In the genomic region with DNA sequence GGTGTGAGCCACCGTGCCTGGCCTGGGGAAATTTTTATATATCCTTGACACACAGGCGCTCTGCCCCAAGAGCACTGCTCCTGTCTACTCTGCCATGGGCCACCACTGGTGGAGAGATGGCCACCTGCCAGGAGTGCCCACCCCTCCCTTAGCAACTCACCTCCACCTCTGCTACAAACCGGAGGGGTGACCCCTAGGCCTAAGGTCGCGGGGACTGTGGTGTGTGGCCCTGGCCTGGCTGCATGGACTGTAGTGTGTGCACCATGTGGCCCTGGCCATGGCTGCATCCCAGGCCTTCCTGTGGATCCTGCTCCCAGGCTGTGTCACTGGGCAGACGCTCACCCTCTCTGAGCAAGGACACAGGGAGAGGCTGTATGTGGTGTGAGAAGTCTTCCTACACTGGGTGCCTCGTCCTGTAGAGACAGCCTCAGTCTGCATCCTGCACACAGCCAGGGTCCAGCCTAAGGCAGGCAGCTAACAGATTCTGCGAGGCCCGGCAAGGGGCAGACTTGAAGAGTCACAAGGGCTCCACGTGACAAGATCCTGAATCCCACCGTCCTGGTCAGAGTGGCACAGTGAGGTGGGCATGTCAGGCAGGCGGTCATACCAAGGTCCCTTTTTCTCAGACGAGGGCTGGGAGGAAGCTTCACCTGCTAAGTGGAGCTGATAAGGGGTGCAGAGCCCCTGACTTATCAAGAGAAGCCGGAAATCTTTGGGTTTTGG, we compare ENCODE assay signal across 11 cellular contexts. TPM values are rescaled to one million over a fixed set of nuclear protein-coding genes. Genes with fewer than 3 reads are reported as not detected.
DNase-seq lines count a peak whose midpoint lies in the region; ATAC-seq and TF ChIP-seq lines count a peak whose summit lies in the region.
"Had no signal": no experiment of that assay in that cellular context is flagged by ENCODE, and none has a peak within 500 bp of the region (broad histone marks: within the 10 kb centered on the region; RNA-seq: fewer than 3 reads in every experiment).

No MANE protein-coding gene starts in this region.

- H3K27ac Mint-ChIP-seq in CD8-positive, alpha-beta memory T cell, result peak overlapping the region; percentile 50 to 95 (median 82)
- no peak overlapping the region for H3K27ac Mint-ChIP-seq in endothelial cell (ENCODE audit: unreplicated experiment)
- H3K27ac Mint-ChIP-seq: activated naive CD8-positive, alpha-beta T cell had no signal

- intact Hi-C loops in testis (cut with DNase I; ENCODE audit: low total_unique reads), result no loop called here

- H3K27me3 ChIP-seq in CD8-positive, alpha-beta memory T cell (ENCODE audit: insufficient read depth, low read length, poor library complexity, severe bottlenecking), result no peaks in the 10 kb centered on the region
- H3K27me3 ChIP-seq in osteoblast (ENCODE audit: insufficient read depth, low read length) (no peaks in the 10 kb centered on the region), WERI-Rb-1 (ENCODE audit: insufficient read depth, low read depth, severe bottlenecking) (no peaks in the 10 kb centered on the region), testis (no peaks in the 10 kb centered on the region)

- no peaks in the 10 kb centered on the region for H3K27me3 Mint-ChIP-seq in CD8-positive, alpha-beta memory T cell
- H3K27me3 Mint-ChIP-seq in endothelial cell (ENCODE audit: unreplicated experiment), result peaks cover 8% of the 10 kb centered on the region
- H3K27me3 Mint-ChIP-seq: activated naive CD8-positive, alpha-beta T cell; CD4-positive, CD25-positive, alpha-beta regulatory T cell had no signal

- peaks cover 0 to 45% (median 0%) of the 10 kb centered on the region in 3 donors for H3K36me3 Mint-ChIP-seq in CD8-positive, alpha-beta memory T cell
- peaks cover 8% of the 10 kb centered on the region for H3K36me3 Mint-ChIP-seq in endothelial cell (ENCODE audit: low read depth, unreplicated experiment)
- H3K36me3 Mint-ChIP-seq: activated naive CD8-positive, alpha-beta T cell had no signal

- peaks cover 17% of the 10 kb centered on the region for H3K79me2 ChIP-seq in osteoblast (ENCODE audit: insufficient read depth, low read length)

- 89 to 93% methylated on average over 3 to 14 of the region's 14 CpGs for WGBS in testis, 2 donors

- ATAC-seq in HG02885 (IDR thresholded peaks at IDR 0.05; ENCODE audit: poor library complexity, unreplicated experiment), result no peak

- no peak overlapping the region for H3K4me3 ChIP-seq in CD8-positive, alpha-beta memory T cell (ENCODE audit: low read length)
- H3K4me3 ChIP-seq in osteoblast (ENCODE audit: insufficient read depth, low read length) (no peak overlapping the region), WERI-Rb-1 (ENCODE audit: low read depth, low read length) (no peak overlapping the region), testis (no peak overlapping the region)

- no peaks in the 10 kb centered on the region for H3K9me3 Mint-ChIP-seq in CD8-positive, alpha-beta memory T cell
- no peaks in the 10 kb centered on the region for H3K9me3 Mint-ChIP-seq in endothelial cell (ENCODE audit: unreplicated experiment)
- H3K9me3 Mint-ChIP-seq: CD4-positive, CD25-positive, alpha-beta regulatory T cell had no signal

- H2AFZ ChIP-seq in osteoblast (ENCODE audit: low read length), result no peak overlapping the region

- peak in 1 of 5 donors; percentile 40 for DNase-seq in CD8-positive, alpha-beta memory T cell
- no peak for DNase-seq in RWPE1 (ENCODE audit: low spot score)
- peak; percentile 2 for DNase-seq in endothelial cell (ENCODE audit: low spot score)
- peak; percentile 51 for DNase-seq in osteoblast (ENCODE audit: insufficient read length, low spot score, missing footprints)
- no peak for DNase-seq in stimulated activated CD8-positive, alpha-beta memory T cell treated with anti-CD3 and anti-CD28 coated beads, Interleukin-4, amount 100 ng/mL, for 48 hours
- no peak for DNase-seq in WERI-Rb-1
- no peak for DNase-seq in testis
- DNase-seq: CD4-positive, CD25-positive, alpha-beta regulatory T cell; NCI-H2171 treated with DMSO at 0.1 percent for 48 hours had no signal

- peaks cover 12% of the 10 kb centered on the region for H4K20me1 ChIP-seq in osteoblast (ENCODE audit: insufficient read depth, low read length)

- no peak overlapping the region for H3K27ac ChIP-seq in CD8-positive, alpha-beta memory T cell (ENCODE audit: low read depth, low read length)
- peak overlapping the region; percentile 94 for H3K27ac ChIP-seq in RWPE1
- no peak overlapping the region for H3K27ac ChIP-seq in osteoblast (ENCODE audit: low read depth, low read length)
- no peak overlapping the region for H3K27ac ChIP-seq in WERI-Rb-1
- H3K27ac ChIP-seq in testis, result no peak overlapping the region

- no peak overlapping the region for H3K4me2 ChIP-seq in osteoblast (ENCODE audit: insufficient read depth, low read length)

- peaks cover 50 to 72% (median 52%) of the 10 kb centered on the region in 3 donors for H3K4me1 Mint-ChIP-seq in CD8-positive, alpha-beta memory T cell
- H3K4me1 Mint-ChIP-seq in endothelial cell (ENCODE audit: unreplicated experiment), result peaks cover 21% of the 10 kb centered on the region

- H3K4me3 Mint-ChIP-seq in CD8-positive, alpha-beta memory T cell, result peak overlapping the region in 3 of 7 donors; percentile 23 to 58 (median 52)
- H3K4me3 Mint-ChIP-seq in endothelial cell (ENCODE audit: unreplicated experiment), result no peak overlapping the region
- H3K4me3 Mint-ChIP-seq: activated naive CD8-positive, alpha-beta T cell; CD4-positive, CD25-positive, alpha-beta regulatory T cell had no signal

- CTCF ChIA-PET in CD8-positive, alpha-beta memory T cell (lab: Charles Lee), result interaction anchor here (4.7 kb wide), 1 partner anchor 14 kb away, joined by 24 read pairs; no protein-coding TSS in a partner anchor
- CTCF ChIA-PET in RWPE1 (lab: Yijun Ruan, JAX), result interaction anchor here (0.6 to 1.5 kb wide), 2 partner anchors 15 to 88 kb away, joined by 3 to 4 read pairs; no protein-coding TSS in a partner anchor

- no peak for TF ChIP-seq POLR2A in testis (IDR thresholded peaks at IDR 0.05)

- no peaks in the 10 kb centered on the region for H3K36me3 ChIP-seq in CD8-positive, alpha-beta memory T cell (ENCODE audit: insufficient read depth, low read length)
- peaks cover 2% of the 10 kb centered on the region for H3K36me3 ChIP-seq in osteoblast (ENCODE audit: insufficient read depth, low read length)
- peaks cover 3% of the 10 kb centered on the region; the same call in 1 of the 2 replicates for H3K36me3 ChIP-seq in WERI-Rb-1
- no peaks in the 10 kb centered on the region for H3K36me3 ChIP-seq in testis (ENCODE audit: low read depth, missing control alignments)

- TF ChIP-seq CTCF in RWPE1 (conservative IDR thresholded peaks at IDR 0.05; ENCODE audit: low read depth) (no peak), endothelial cell (IDR thresholded peaks at IDR 0.05; ENCODE audit: unreplicated experiment) (no peak), osteoblast (IDR thresholded peaks at IDR 0.05; ENCODE audit: extremely low read depth, low read depth, low read length) (no peak), WERI-Rb-1 (IDR thresholded peaks at IDR 0.05; ENCODE audit: low read depth, low read length) (no peak), testis (IDR thresholded peaks at IDR 0.05) (no peak)

- H3K4me1 ChIP-seq in CD8-positive, alpha-beta memory T cell (ENCODE audit: insufficient read depth, low read length), result peaks cover 55% of the 10 kb centered on the region
- H3K4me1 ChIP-seq in osteoblast (ENCODE audit: insufficient read depth, low read length), result peaks cover 13% of the 10 kb centered on the region
- H3K4me1 ChIP-seq in testis, result peaks cover 42% of the 10 kb centered on the region

- POLR2A ChIA-PET in CD8-positive, alpha-beta memory T cell (lab: Charles Lee), result no interaction called here
- POLR2A ChIA-PET in RWPE1 (lab: Yijun Ruan, JAX; ENCODE audit: low non-redundant PET), result no interaction called here

- no peaks in the 10 kb centered on the region for H3K9me3 ChIP-seq in CD8-positive, alpha-beta memory T cell (ENCODE audit: low read length)
- H3K9me3 ChIP-seq in osteoblast (ENCODE audit: low read depth, low read length), result no peaks in the 10 kb centered on the region
- H3K9me3 ChIP-seq in WERI-Rb-1 (ENCODE audit: severe bottlenecking), result no peaks in the 10 kb centered on the region
- H3K9me3 ChIP-seq in testis, result no peaks in the 10 kb centered on the region

RNA-seq across cellular contexts. Expression of a gene that starts 10.3 kb away (rescaled TPM):
- 10 to 100 TPM; 59.9 to 62.9 TPM for total RNA-seq in CD8-positive, alpha-beta memory T cell
- polyA plus RNA-seq in CD8-positive, alpha-beta memory T cell, result 103 TPM
- total RNA-seq in endothelial cell (ENCODE audit: unreplicated experiment) (34.2 TPM), osteoblast (33.6 and 34.7 TPM in 2 replicates), testis (100 to 1,000 TPM; 148 to 152 TPM)
- polyA plus RNA-seq in testis (ENCODE audit: insufficient read depth, low read depth, low replicate concordance), result 99.3 TPM

RNA-seq across cellular contexts. Expression of a gene that starts 27.7 kb away (rescaled TPM):
- total RNA-seq in CD8-positive, alpha-beta memory T cell, result 10 to 100 TPM; 43.2 to 43.6 TPM
- 66.4 TPM for polyA plus RNA-seq in CD8-positive, alpha-beta memory T cell
- 13.2 TPM for total RNA-seq in endothelial cell (ENCODE audit: unreplicated experiment)
- total RNA-seq in osteoblast, result 38.4 and 38.6 TPM in 2 replicates
- 100 to 1,000 TPM; 138 to 147 TPM for total RNA-seq in testis
- polyA plus RNA-seq in testis (ENCODE audit: insufficient read depth, low read depth, low replicate concordance), result 99.4 TPM

Comparison
In these comparisons a context has a peak if more than half of its experiments do, and no peak if none do; other contexts are left out.
1. DNase-seq: peak in endothelial cell (single experiment) and osteoblast (single experiment); none in RWPE1 (single experiment), stimulated activated CD8-positive, alpha-beta memory T cell treated with anti-CD3 and anti-CD28 coated beads, Interleukin-4, amount 100 ng/mL, for 48 hours (single experiment), WERI-Rb-1 (single experiment) and testis (single experiment).